1 cellular context compared by ENCODE assay signal in the genomic region with DNA sequence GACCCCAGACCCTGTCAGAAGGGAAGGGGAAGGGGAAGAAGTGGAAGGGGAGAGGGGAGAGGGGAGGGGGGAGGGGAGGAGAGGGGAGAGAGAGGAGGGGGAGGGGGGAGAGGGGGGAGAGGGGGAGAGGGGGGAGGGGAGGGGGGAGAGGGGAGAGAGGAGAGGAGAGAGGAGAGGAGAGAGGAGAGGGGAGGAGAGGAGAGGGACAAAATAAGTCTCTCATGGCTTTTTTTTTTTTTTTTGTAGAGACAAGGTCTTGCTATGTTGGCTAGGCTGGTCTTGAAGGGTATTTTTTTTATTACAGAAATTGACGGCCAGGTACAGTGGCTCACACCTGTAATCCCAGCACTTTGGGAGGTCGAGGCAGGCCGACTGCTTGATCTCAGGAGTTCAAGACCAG.
TF ChIP-seq lines count a peak whose summit lies in the region.

No MANE protein-coding gene starts in this region.

TF ChIP-seq in HepG2, 621 proteins besides CTCF, POLR2A, EP300 and RAD21:
- 0 out of 2 replicates have a peak, but pooled peaks have one; percentile 65 for TF ChIP-seq PCBP1 (IDR thresholded peaks at IDR 0.05; ENCODE audit: borderline replicate concordance, low read depth, low read length)
- TF ChIP-seq NRL (CRISPR knock-in tag; IDR thresholded peaks at IDR 0.05; ENCODE audit: borderline replicate concordance), result no peak
- peak; percentile 77 for TF ChIP-seq HNRNPK (IDR thresholded peaks at IDR 0.05; ENCODE audit: low read depth, low read length, poor library complexity, severe bottlenecking)
TF ChIP-seq in HepG2: peak in this region for 2.
